In the genomic region with DNA sequence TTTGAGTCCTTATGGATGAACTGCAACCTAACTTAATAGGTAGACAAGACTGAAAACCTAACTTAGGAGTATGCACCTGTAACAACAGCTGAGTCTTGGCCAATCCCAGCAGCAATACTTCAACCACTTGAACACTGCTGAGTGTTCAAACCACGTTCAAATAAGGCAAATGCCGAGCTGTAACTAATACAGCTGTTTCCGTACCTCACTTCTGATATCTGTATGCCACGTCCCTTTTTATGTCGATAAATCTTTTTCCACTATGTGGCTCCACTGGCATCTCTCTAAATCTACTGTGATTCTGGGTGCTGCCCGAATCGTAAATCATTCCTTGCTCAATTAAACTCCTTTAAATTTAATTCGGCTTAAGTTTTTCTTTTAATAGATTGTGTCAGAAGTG, we compare ENCODE assay signal across 21 cellular contexts.
"Had no signal": no experiment of that assay in that cellular context is flagged by ENCODE, and none has a peak within 500 bp of the region (broad histone marks: within the 10 kb centered on the region; RNA-seq: fewer than 3 reads in every experiment).

No MANE protein-coding gene starts in this region.

- H3K27me3 ChIP-seq: colonic mucosa, suprapubic skin, vagina had no signal

- DNase-seq: activated CD4-positive, alpha-beta T cell treated with anti-CD3 and anti-CD28 coated beads, Interleukin-2, amount 50 U/mL, for 4 hours; activated gamma-delta T cell; anterior cingulate cortex; caudate nucleus; colonic mucosa; erythroblast; foreskin melanocyte; kidney; naive B cell; retina; stimulated activated CD4-positive, alpha-beta T cell treated with anti-CD3 and anti-CD28 coated beads, Interleukin-2, amount 100 ng/mL, for 24 hours; stimulated activated naive CD8-positive, alpha-beta T cell treated with anti-CD3 and anti-CD28 coated beads, Interleukin-15, Interleukin-2, amounts not matched to agents 100 U/mL and 50 U/mL, for 24 hours; T-helper 1 cell; T1000; trophoblast cell had no signal

- H3K4me1 ChIP-seq: colonic mucosa, suprapubic skin, vagina had no signal

- H3K9me3 ChIP-seq: colonic mucosa, suprapubic skin had no signal

- ATAC-seq: left lobe of liver; SK-N-SH treated with all-trans-retinoic acid at 6 μM for 48 hours; stimulated activated naive CD8-positive, alpha-beta T cell treated with anti-CD3 and anti-CD28 coated beads, Interleukin-15, Interleukin-2, amounts not matched to agents 100 U/mL and 50 U/mL, for 24 hours had no signal

- H3K36me3 ChIP-seq: colonic mucosa, suprapubic skin, vagina had no signal

- H3K27ac Mint-ChIP-seq: brain, naive B cell had no signal

- H3K36me3 Mint-ChIP-seq: brain, naive B cell had no signal

- H3K4me3 Mint-ChIP-seq: brain, naive B cell, neural crest cell had no signal

- H3K4me1 Mint-ChIP-seq: naive B cell, neural crest cell had no signal

- H3K27ac ChIP-seq: colonic mucosa, suprapubic skin, vagina had no signal

- H3K4me3 ChIP-seq: colonic mucosa, suprapubic skin, vagina had no signal

- H3K27me3 Mint-ChIP-seq: naive B cell had no signal
